In the genomic region with DNA sequence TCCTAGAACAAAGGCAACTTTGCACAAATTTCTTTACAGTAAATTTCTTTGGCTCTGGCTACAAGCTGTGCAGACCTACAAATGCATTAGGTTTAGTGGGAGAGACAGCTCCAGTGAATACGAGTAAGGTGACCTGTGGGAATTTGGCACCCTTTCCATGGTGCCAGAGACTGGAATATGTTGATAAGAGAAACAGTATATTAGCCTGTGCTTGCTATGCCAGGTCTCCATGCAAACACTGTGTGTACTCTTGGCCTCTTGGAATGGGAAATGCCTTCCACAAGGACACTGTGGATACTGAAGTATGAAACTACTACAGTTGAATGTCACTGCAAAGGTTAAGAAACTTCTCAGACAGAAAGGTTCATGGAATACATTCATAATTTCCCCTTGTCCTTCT, we compare ENCODE assay signal across 18 cellular contexts.
A peak's percentile ranks its signal among the peaks of the same experiment; 100 is the strongest.
DNase-seq lines count a peak whose midpoint lies in the region; ATAC-seq and TF ChIP-seq lines count a peak whose summit lies in the region.
"Had no signal": no experiment of that assay in that cellular context is flagged by ENCODE, and none has a peak within 500 bp of the region (broad histone marks: within the 10 kb centered on the region; RNA-seq: fewer than 3 reads in every experiment).

No MANE protein-coding gene starts in this region.

- TF ChIP-seq EP300 in stomach (IDR thresholded peaks at IDR 0.05) = no peak

- H3K27ac Mint-ChIP-seq in activated CD4-positive, alpha-beta T cell treated with anti-CD3 and anti-CD28 coated beads for 36 hours = no peak overlapping the region
- H3K27ac Mint-ChIP-seq: B cell; CD4-positive, CD25-positive, alpha-beta regulatory T cell; CD8-positive, alpha-beta T cell; HFFc6 had no signal

- peak; percentile 63 for ATAC-seq in Right ventricle myocardium inferior
- ATAC-seq in left ventricle myocardium superior = peak; percentile 86
- no peak for ATAC-seq in left cardiac atrium
- no peak for ATAC-seq in activated CD4-positive, alpha-beta T cell treated with anti-CD3 and anti-CD28 coated beads for 36 hours
- ATAC-seq: CD8-positive, alpha-beta T cell had no signal

- H3K4me1 ChIP-seq in right atrium auricular region (no peaks in the 10 kb centered on the region), stomach (no peaks in the 10 kb centered on the region)
- H3K4me1 ChIP-seq: Caco-2, HAP-1 had no signal

- TF ChIP-seq CTCF in right atrium auricular region (IDR thresholded peaks at IDR 0.05) (no peak), stomach (IDR thresholded peaks at IDR 0.05) (no peak)

- WGBS in stomach, 5 donors = 42 to 64% (median 51%) methylated on average over 1 of the region's 1 CpG

- DNase-seq in Right ventricle myocardium inferior (ENCODE audit: missing footprints) (no peak), right atrium auricular region (ENCODE audit: low spot score) (no peak), left ventricle myocardium superior (no peak), left cardiac atrium (no peak), stomach (peak; percentile 32)
- DNase-seq in activated CD4-positive, alpha-beta T cell treated with anti-CD3 and anti-CD28 coated beads for 36 hours = no peak
- DNase-seq: Caco-2; CD4-positive, CD25-positive, alpha-beta regulatory T cell; CD8-positive, alpha-beta T cell; DMS79; GF-D8; GOT3; HFFc6 had no signal

- no peaks in the 10 kb centered on the region for H3K36me3 Mint-ChIP-seq in activated CD4-positive, alpha-beta T cell treated with anti-CD3 and anti-CD28 coated beads for 36 hours (ENCODE audit: low read depth)
- H3K36me3 Mint-ChIP-seq: CD4-positive, CD25-positive, alpha-beta regulatory T cell; CD8-positive, alpha-beta T cell had no signal

- H3K9me3 ChIP-seq in right atrium auricular region (no peaks in the 10 kb centered on the region), stomach (no peaks in the 10 kb centered on the region)
- H3K9me3 ChIP-seq: BLaER1, Caco-2, HAP-1 had no signal

- H3K4me3 Mint-ChIP-seq in activated CD4-positive, alpha-beta T cell treated with anti-CD3 and anti-CD28 coated beads for 36 hours = no peak overlapping the region
- H3K4me3 Mint-ChIP-seq: B cell; CD4-positive, CD25-positive, alpha-beta regulatory T cell; CD8-positive, alpha-beta T cell; HFFc6 had no signal

- TF ChIP-seq POLR2A in stomach (IDR thresholded peaks at IDR 0.05) = no peak

- no peak overlapping the region for H3K4me3 ChIP-seq in right atrium auricular region
- no peak overlapping the region for H3K4me3 ChIP-seq in stomach
- H3K4me3 ChIP-seq: BLaER1, HAP-1 had no signal

- intact Hi-C loops in Right ventricle myocardium inferior (cut with DNase I) = loop anchor here (5.0 kb wide), 1 partner anchor 197 kb away; no protein-coding TSS in a partner anchor
- intact Hi-C loops in left ventricle myocardium superior (cut with micrococcal nuclease) = no loop called here
- intact Hi-C loops in left cardiac atrium (cut with DNase I) = no loop called here
- intact Hi-C loops in stomach (cut with DNase I; ENCODE audit: low total_unique reads) = no loop called here
- intact Hi-C loops in activated CD4-positive, alpha-beta T cell treated with anti-CD3 and anti-CD28 coated beads for 36 hours (cut with DNase I, micrococcal nuclease) = no loop called here

- POLR2A ChIA-PET in activated CD4-positive, alpha-beta T cell treated with anti-CD3 and anti-CD28 coated beads for 36 hours (lab: Charles Lee) = no interaction called here

- CTCF ChIA-PET in activated CD4-positive, alpha-beta T cell treated with anti-CD3 and anti-CD28 coated beads for 36 hours (lab: Charles Lee) = no interaction called here

- H3K9me3 Mint-ChIP-seq in activated CD4-positive, alpha-beta T cell treated with anti-CD3 and anti-CD28 coated beads for 36 hours (ENCODE audit: low read depth) = no peaks in the 10 kb centered on the region
- H3K9me3 Mint-ChIP-seq: CD8-positive, alpha-beta T cell had no signal

- no peaks in the 10 kb centered on the region for H3K27me3 ChIP-seq in right atrium auricular region
- H3K27me3 ChIP-seq in stomach = no peaks in the 10 kb centered on the region
- H3K27me3 ChIP-seq: BLaER1 had no signal

- H3K36me3 ChIP-seq in right atrium auricular region (no peaks in the 10 kb centered on the region), stomach (no peaks in the 10 kb centered on the region)
- H3K36me3 ChIP-seq: BLaER1, HAP-1 had no signal

- H3K27me3 Mint-ChIP-seq in activated CD4-positive, alpha-beta T cell treated with anti-CD3 and anti-CD28 coated beads for 36 hours = no peaks in the 10 kb centered on the region
- H3K27me3 Mint-ChIP-seq: B cell; CD4-positive, CD25-positive, alpha-beta regulatory T cell had no signal

- no peaks in the 10 kb centered on the region for H3K4me1 Mint-ChIP-seq in activated CD4-positive, alpha-beta T cell treated with anti-CD3 and anti-CD28 coated beads for 36 hours
- H3K4me1 Mint-ChIP-seq: B cell; CD4-positive, CD25-positive, alpha-beta regulatory T cell had no signal

- H3K27ac ChIP-seq in right atrium auricular region (no peak overlapping the region), stomach (no peak overlapping the region)
- H3K27ac ChIP-seq: 22Rv1, BLaER1, C4-2B had no signal

Comparison
In these comparisons a context has a peak if more than half of its experiments do, and no peak if none do; other contexts are left out.
1. ATAC-seq: peak in Right ventricle myocardium inferior (single experiment) and left ventricle myocardium superior (single experiment); none in left cardiac atrium (0 of 2) and activated CD4-positive, alpha-beta T cell treated with anti-CD3 and anti-CD28 coated beads for 36 hours (single experiment).